Comparison of ENCODE assay signal across 11 cellular contexts in the genomic region with DNA sequence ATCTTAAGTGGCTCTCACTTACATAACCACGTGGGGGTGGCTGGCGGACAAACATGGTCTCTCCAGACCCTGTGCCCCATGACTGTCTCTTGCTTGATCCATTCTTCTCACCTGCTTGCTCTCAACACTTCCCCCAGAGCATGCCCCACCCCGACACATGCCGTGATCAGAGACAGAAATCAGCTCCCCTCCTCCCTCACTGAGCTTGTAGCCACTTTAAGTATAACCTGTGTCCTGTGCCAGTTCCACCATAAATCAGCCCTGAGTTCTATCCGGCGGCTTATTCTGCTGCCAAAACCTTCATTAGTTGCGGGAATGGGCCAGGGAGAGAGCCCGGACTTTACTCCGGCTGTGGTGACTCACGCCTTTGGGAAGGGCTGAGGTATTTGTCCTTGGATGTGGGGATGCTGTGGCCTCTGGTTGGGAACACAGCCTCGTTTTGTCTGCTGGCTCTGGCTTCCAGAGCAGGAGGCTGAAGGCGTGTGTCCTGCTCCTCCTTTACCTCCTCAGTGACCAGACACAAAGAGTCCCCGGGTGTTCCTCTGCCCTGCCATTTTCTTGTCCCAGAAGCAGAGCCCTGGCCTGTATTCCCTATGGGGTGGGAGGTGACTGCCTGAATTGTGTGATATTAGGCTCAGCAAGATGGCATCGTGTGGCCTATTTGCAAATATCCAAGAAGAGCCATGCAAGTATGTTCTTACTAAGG. TPM values are rescaled to one million over a fixed set of nuclear protein-coding genes. Genes with fewer than 3 reads are reported as not detected.
A peak's percentile ranks its signal among the peaks of the same experiment; 100 is the strongest.
DNase-seq lines count a peak whose midpoint lies in the region; ATAC-seq, FAIRE-seq and TF ChIP-seq lines count a peak whose summit lies in the region.
"Had no signal": no experiment of that assay in that cellular context is flagged by ENCODE, and none has a peak within 500 bp of the region (broad histone marks: within the 10 kb centered on the region; RNA-seq: fewer than 3 reads in every experiment).

No MANE protein-coding gene starts in this region.

- TF ChIP-seq CTCF in H9 (conservative IDR thresholded peaks at IDR 0.05) (no peak), K562 (IDR thresholded peaks at IDR 0.05 in 2 of 3, conservative IDR thresholded peaks at IDR 0.05 in 1 of 3; ENCODE audit: insufficient read depth in 2 of 3, low read depth in 1 of 3, low read length in 3 of 3) (no peak), kidney (IDR thresholded peaks at IDR 0.05; ENCODE audit: borderline replicate concordance, extremely low read depth, insufficient read depth) (no peak), testis (IDR thresholded peaks at IDR 0.05) (no peak)

- TF ChIP-seq POLR2A in K562 (conservative IDR thresholded peaks at IDR 0.05), result no peak
- TF ChIP-seq POLR2A in testis (IDR thresholded peaks at IDR 0.05), result no peak

- intact Hi-C loops in K562 (cut with micrococcal nuclease) (no loop called here), kidney (cut with DNase I) (loop anchor here (10.0 kb wide), 1 partner anchor 52 kb away; a partner anchor contains a TSS), testis (cut with DNase I; ENCODE audit: low total_unique reads) (loop anchor here (10.0 kb wide), 1 partner anchor 52 kb away; a partner anchor contains a TSS)

- no peaks in the 10 kb centered on the region for H3K23me2 ChIP-seq in H9 (ENCODE audit: insufficient read length, low read depth, low read length, poor library complexity, severe bottlenecking)

- H3K4ac ChIP-seq in H9 (ENCODE audit: low read depth, low read length), result no peak overlapping the region

- no peaks in the 10 kb centered on the region; a peak in 1 of 5 replicates for H3K9me3 Mint-ChIP-seq in H9
- H3K9me3 Mint-ChIP-seq: activated CD4-positive, alpha-beta T cell treated with anti-CD3 and anti-CD28 coated beads, Interleukin-2, amount 10 ng/mL, durations not matched to agents 24 days and 14 days had no signal

- H3K9me1 ChIP-seq in K562 (ENCODE audit: control insufficient read depth, insufficient read depth, low read length), result no peaks in the 10 kb centered on the region

- H2BK20ac ChIP-seq in H9 (ENCODE audit: low read depth, low read length, poor library complexity, severe bottlenecking), result no peak overlapping the region

- H3K4me1 ChIP-seq in H9 (ENCODE audit: insufficient read depth, low read length) (no peaks in the 10 kb centered on the region), K562 (replicated peaks in 1 of 2; ENCODE audit: control insufficient read depth in 2 of 2, insufficient read depth in 2 of 2, low read length in 2 of 2) (peaks cover 4 to 22% of the 10 kb centered on the region in 2 experiments; a peak in 3 of 5 replicates), kidney (ENCODE audit: control insufficient read depth in 1 of 2, insufficient read depth in 1 of 2, low read depth in 1 of 2, low read length in 2 of 2) (peaks cover 24 to 28% of the 10 kb centered on the region in 2 donors), testis (peaks cover 38% of the 10 kb centered on the region)
- H3K4me1 ChIP-seq in effector memory CD4-positive, alpha-beta T cell (ENCODE audit: control insufficient read depth, insufficient read depth, low read length, poor library complexity, severe bottlenecking), result no peaks in the 10 kb centered on the region

- no peak overlapping the region for H3K4me3 ChIP-seq in K562
- no peak overlapping the region for H3K4me3 ChIP-seq in kidney (ENCODE audit: low read length in 2 of 2)
- H3K4me3 ChIP-seq in testis, result no peak overlapping the region
- H3K4me3 ChIP-seq in effector memory CD4-positive, alpha-beta T cell (ENCODE audit: insufficient read depth, low read depth, low read length, poor library complexity, severe bottlenecking), result no peak overlapping the region

- H2BK15ac ChIP-seq in H9 (ENCODE audit: low read depth, low read length), result no peak overlapping the region

- H3K9me3 ChIP-seq in H9 (ENCODE audit: control insufficient read depth, low read depth, low read length) (no peaks in the 10 kb centered on the region), K562 (replicated peaks; ENCODE audit: control insufficient read depth, insufficient read depth, low read depth, low read length) (no peaks in the 10 kb centered on the region), kidney (ENCODE audit: control insufficient read depth in 1 of 2, low read length in 2 of 2) (no peaks in the 10 kb centered on the region), testis (no peaks in the 10 kb centered on the region)
- H3K9me3 ChIP-seq in effector memory CD4-positive, alpha-beta T cell (ENCODE audit: control insufficient read depth, low read length), result no peaks in the 10 kb centered on the region

- H3K27ac ChIP-seq in H9 (ENCODE audit: insufficient read length, low read depth, low read length) (no peak overlapping the region), K562 (ENCODE audit: extremely low read depth, low read depth, low read length) (no peak overlapping the region), kidney (ENCODE audit: low read depth in 2 of 2, low read length in 2 of 2) (peak overlapping the region; percentile 63 to 78), testis (peak overlapping the region; percentile 57 to 84)
- H3K27ac ChIP-seq in effector memory CD4-positive, alpha-beta T cell (ENCODE audit: insufficient read depth, low read length, poor library complexity, severe bottlenecking), result no peak overlapping the region
- H3K27ac ChIP-seq: epithelial cell of prostate had no signal

- H3K27me3 ChIP-seq in H9 (ENCODE audit: insufficient read depth, low read length), result no peaks in the 10 kb centered on the region
- no peaks in the 10 kb centered on the region for H3K27me3 ChIP-seq in K562 (ENCODE audit: control insufficient read depth in 2 of 2, insufficient read depth in 2 of 2, low read length in 2 of 2)
- no peaks in the 10 kb centered on the region for H3K27me3 ChIP-seq in testis
- H3K27me3 ChIP-seq in effector memory CD4-positive, alpha-beta T cell (replicated peaks; ENCODE audit: control insufficient read depth, insufficient read depth, low read length, poor library complexity, severe bottlenecking), result no peaks in the 10 kb centered on the region

- BruUV-seq in K562 (replicated peaks; lab: Mats Ljungman, UMichigan), result no TSS peak

- FAIRE-seq in K562 (lab: Jason Lieb, UNC), result no peak
- no peak for FAIRE-seq in kidney (lab: Jason Lieb, UNC)

- H3K79me2 ChIP-seq in H9 (ENCODE audit: insufficient read depth, low read length) (no peaks in the 10 kb centered on the region), K562 (ENCODE audit: control insufficient read depth, insufficient read depth, low read length) (no peaks in the 10 kb centered on the region)

- in situ Hi-C loops in K562 (cut with MboI), result no loop called here

- no peaks in the 10 kb centered on the region for H3K36me3 Mint-ChIP-seq in H9 (ENCODE audit: insufficient read depth in 1 of 3, low read depth in 3 of 3)

- H3T11ph ChIP-seq in H9 (ENCODE audit: low read length), result no peak overlapping the region

- H3K4me3 Mint-ChIP-seq in H9, result no peak overlapping the region
- H3K4me3 Mint-ChIP-seq: activated CD4-positive, alpha-beta T cell treated with anti-CD3 and anti-CD28 coated beads, Interleukin-2, amount 10 ng/mL, durations not matched to agents 24 days and 14 days had no signal

- H3K4me1 Mint-ChIP-seq in H9, result peaks cover 35 to 56% of the 10 kb centered on the region in 2 experiments
- H3K4me1 Mint-ChIP-seq: activated CD4-positive, alpha-beta T cell treated with anti-CD3 and anti-CD28 coated beads, Interleukin-2, amount 10 ng/mL, durations not matched to agents 24 days and 14 days had no signal

- no peak overlapping the region for H3K4me2 ChIP-seq in H9 (ENCODE audit: insufficient read depth, insufficient read length, low read length)
- no peak overlapping the region for H3K4me2 ChIP-seq in K562 (ENCODE audit: insufficient read depth, low read length)

- ATAC-seq in K562 (no peak), HG03571 (IDR thresholded peaks at IDR 0.05; ENCODE audit: unreplicated experiment) (no peak)

- H3K36me3 ChIP-seq in K562 (ENCODE audit: control insufficient read depth, insufficient read depth, low read length), result no peaks in the 10 kb centered on the region
- H3K36me3 ChIP-seq in kidney (ENCODE audit: control insufficient read depth in 1 of 2, insufficient read depth in 2 of 2, low read length in 2 of 2), result no peaks in the 10 kb centered on the region
- no peaks in the 10 kb centered on the region for H3K36me3 ChIP-seq in testis (ENCODE audit: low read depth, missing control alignments)
- H3K36me3 ChIP-seq in effector memory CD4-positive, alpha-beta T cell (ENCODE audit: control insufficient read depth, insufficient read depth, low read length), result no peaks in the 10 kb centered on the region

- H4K20me1 ChIP-seq in H9 (ENCODE audit: control insufficient read depth, insufficient read depth, insufficient read length) (no peaks in the 10 kb centered on the region), K562 (replicated peaks; ENCODE audit: control insufficient read depth, insufficient read depth, low read length) (no peaks in the 10 kb centered on the region)

- no peak overlapping the region; the same call in 1 of the 2 replicates for H3K14ac ChIP-seq in H9 (ENCODE audit: insufficient read depth, low read length)

- no CpG with 5 or more reads among the region's 14 CpGs for WGBS in H9 (ENCODE audit: extremely low coverage, insufficient read length, low lambda C conversion rate)
- 29% methylated on average over 13 of the region's 14 CpGs for WGBS in K562 (ENCODE audit: insufficient coverage, low coverage, missing lambda C conversion rate)
- WGBS in testis, 2 donors, result 22 to 33% methylated on average over 10 to 14 of the region's 14 CpGs

- H3K23ac ChIP-seq in H9 (ENCODE audit: insufficient read length, low read depth, low read length), result no peak overlapping the region

- no peak overlapping the region for H4K8ac ChIP-seq in H9 (replicated peaks; ENCODE audit: insufficient read length, low read depth, low read length)

- no peak for TF ChIP-seq EP300 in K562 (IDR thresholded peaks at IDR 0.05; ENCODE audit: low read length)

- no peak overlapping the region for H4K5ac ChIP-seq in H9 (ENCODE audit: insufficient read length, low read depth, low read length)

- no peak for TF ChIP-seq RAD21 in K562 (CRISPR knock-in tag; conservative IDR thresholded peaks at IDR 0.05 in 1 of 2, IDR thresholded peaks at IDR 0.05 in 1 of 2)

- POLR2A ChIA-PET in K562 (lab: Yijun Ruan, JAX), result interaction anchor here (0.6 to 1.2 kb wide), 2 partner anchors 9 to 60 kb away, joined by 3 to 4 read pairs; no protein-coding TSS in a partner anchor

- H2AK5ac ChIP-seq in H9 (ENCODE audit: insufficient read length, low read length), result no peak overlapping the region

- H2BK5ac ChIP-seq in H9 (ENCODE audit: insufficient read length, low read length), result no peak overlapping the region

- no peak overlapping the region for H4K91ac ChIP-seq in H9 (ENCODE audit: insufficient read length, low read depth, low read length)

- no peaks in the 10 kb centered on the region for H3K79me1 ChIP-seq in H9 (ENCODE audit: insufficient read depth, low read depth, low read length, poor library complexity, severe bottlenecking)

- no peaks in the 10 kb centered on the region for H3K27me3 Mint-ChIP-seq in H9 (ENCODE audit: low read depth)

- no peak overlapping the region for H2AFZ ChIP-seq in H9 (ENCODE audit: low read length)
- 0 out of 2 replicates have a peak overlapping the region, but pooled peaks have one; percentile 19 for H2AFZ ChIP-seq in K562 (ENCODE audit: low read depth, low read length)

- DNase-seq in H9 (no peak), K562 (ENCODE audit: extremely low read depth in 1 of 4, low spot score in 3 of 4) (no peak), kidney (peak; percentile 85), testis (peak; percentile 87), epidermal melanocyte (ENCODE audit: insufficient read length, low spot score) (no peak), amniotic stem cell (lab: John Stamatoyannopoulos, UW) (no peak)
- no peak for DNase-seq in effector memory CD4-positive, alpha-beta T cell
- DNase-seq: activated CD4-positive, alpha-beta T cell treated with anti-CD3 and anti-CD28 coated beads, Interleukin-2, amount 10 ng/mL, durations not matched to agents 24 days and 14 days; stimulated activated CD4-positive, alpha-beta T cell treated with anti-CD3 and anti-CD28 coated beads, Interleukin-1b, Interleukin-23, amount 100 ng/mL, for 48 hours had no signal

- no peak overlapping the region for H2BK12ac ChIP-seq in H9 (ENCODE audit: insufficient read length, low read depth, low read length)

- no peak overlapping the region for H2BK120ac ChIP-seq in H9 (ENCODE audit: low read depth, low read length, poor library complexity, severe bottlenecking)

- CTCF ChIA-PET in K562 (lab: Yijun Ruan, JAX; ENCODE audit: low intra/inter-chr PET ratio), result no interaction called here

- H3K18ac ChIP-seq in H9 (ENCODE audit: insufficient read length, low read depth, low read length), result no peak overlapping the region

- H3K9ac ChIP-seq in H9 (ENCODE audit: extremely low read depth, insufficient read length, low read length), result no peak overlapping the region
- H3K9ac ChIP-seq in K562 (ENCODE audit: insufficient read depth in 1 of 2, low read depth in 2 of 2, low read length in 2 of 2), result no peak overlapping the region; a peak in 1 of 4 replicates
- peak overlapping the region in 1 of 2 donors; percentile 55 for H3K9ac ChIP-seq in kidney (ENCODE audit: low read length in 2 of 2)

- H3K27ac Mint-ChIP-seq in H9, result peak overlapping the region; percentile 23 to 41 (median 29); a peak in 6 of 7 replicates
- H3K27ac Mint-ChIP-seq: activated CD4-positive, alpha-beta T cell treated with anti-CD3 and anti-CD28 coated beads, Interleukin-2, amount 10 ng/mL, durations not matched to agents 24 days and 14 days had no signal

- no peak overlapping the region for H3K56ac ChIP-seq in H9 (ENCODE audit: insufficient read length, low read depth, low read length)

RNA-seq across cellular contexts. Expression of a gene that starts 21.1 kb away (rescaled TPM):
- total RNA-seq in H9 (2021) (54.3 and 56.1 TPM in 2 replicates), K562 (2014; rRNA removed) (16.6 and 17.8 TPM in 2 replicates), K562 (2014; rRNA removed; fragmentation: Illumina TruSeq; extraction: Trizol) (28.1 and 30.5 TPM in 2 replicates), K562 (2015; rRNA removed; fragmentation: Illumina TruSeq; extraction: Trizol) (26.8 and 27.7 TPM in 2 replicates), K562 (2021) (26.1 and 28.3 TPM in 2 replicates), kidney (37.6 TPM), testis (10 to 100 TPM; 24.3 to 31.7 TPM)
- total RNA-seq in K562 (2011; cell fraction: chromatin; rRNA removed; ENCODE audit: low replicate concordance), result 24.0 and 50.0 TPM in 2 replicates
- 13.9 and 14.3 TPM in 2 replicates for total RNA-seq in K562 (2011; cell fraction: nucleolus; rRNA removed)
- 27.6 and 36.9 TPM in 2 replicates for total RNA-seq in K562 (2011; cell fraction: nucleoplasm; rRNA removed)
- polyA plus RNA-seq in K562 (2011; rRNA removed) (23.6 and 28.4 TPM in 2 replicates), K562 (2014; fragmentation: Illumina TruSeq; extraction: Trizol) (26.1 and 28.9 TPM in 2 replicates), K562 (2014; fragmentation: Nextera tagmentation; extraction: Ambion mirVana) (1 to 10 TPM; 9.0 to 9.9 TPM), K562 (2014; rRNA removed) (17.5 and 19.4 TPM in 2 replicates), kidney (ENCODE audit: insufficient read depth, low read depth, low replicate concordance) (15.8 TPM), testis (ENCODE audit: insufficient read depth, low read depth, low replicate concordance) (24.7 TPM)
- 13.4 and 17.8 TPM in 2 replicates for polyA plus RNA-seq in K562 (2011; cell fraction: cytosol; rRNA removed)
- polyA plus RNA-seq in K562 (2011; cell fraction: nucleus; rRNA removed), result 10.6 and 11.2 TPM in 2 replicates
- 12.6 and 15.6 TPM in 2 replicates for polyA plus RNA-seq in K562 (2012)
- 32.0 and 35.6 TPM in 2 replicates for polyA minus RNA-seq in K562 (2011; rRNA and poly(A)+ RNA removed)
- polyA minus RNA-seq in K562 (2011; cell fraction: cytosol; rRNA and poly(A)+ RNA removed), result 15.3 and 15.5 TPM in 2 replicates
- 8.6 and 9.3 TPM in 2 replicates for polyA minus RNA-seq in K562 (2011; cell fraction: nucleus; rRNA and poly(A)+ RNA removed)

RNA-seq across cellular contexts. Expression of a gene that starts 32.8 kb away (rescaled TPM):
- total RNA-seq in H9 (2021) (143 and 154 TPM in 2 replicates), K562 (2014; rRNA removed) (86.0 and 109 TPM in 2 replicates), K562 (2014; rRNA removed; fragmentation: Illumina TruSeq; extraction: Trizol) (108 and 126 TPM in 2 replicates), K562 (2015; rRNA removed; fragmentation: Illumina TruSeq; extraction: Trizol) (116 and 127 TPM in 2 replicates), K562 (2021) (120 and 134 TPM in 2 replicates), kidney (91.9 TPM), testis (100 to 1,000 TPM; 115 to 160 TPM)
- 92.6 and 423 TPM in 2 replicates for total RNA-seq in K562 (2011; cell fraction: chromatin; rRNA removed; ENCODE audit: low replicate concordance)
- total RNA-seq in K562 (2011; cell fraction: nucleolus; rRNA removed), result 72.9 and 85.9 TPM in 2 replicates
- 129 and 178 TPM in 2 replicates for total RNA-seq in K562 (2011; cell fraction: nucleoplasm; rRNA removed)
- polyA plus RNA-seq in K562 (2011; rRNA removed) (171 and 189 TPM in 2 replicates), K562 (2014; fragmentation: Illumina TruSeq; extraction: Trizol) (176 and 206 TPM in 2 replicates), K562 (2014; fragmentation: Nextera tagmentation; extraction: Ambion mirVana) (10 to 100 TPM; 80.8 to 97.7 TPM), K562 (2014; rRNA removed) (207 and 284 TPM in 2 replicates), kidney (ENCODE audit: insufficient read depth, low read depth, low replicate concordance) (74.3 TPM), testis (ENCODE audit: insufficient read depth, low read depth, low replicate concordance) (37.4 TPM)
- 61.7 and 71.2 TPM in 2 replicates for polyA plus RNA-seq in K562 (2011; cell fraction: cytosol; rRNA removed)
- polyA plus RNA-seq in K562 (2011; cell fraction: nucleus; rRNA removed), result 529 and 662 TPM in 2 replicates
- 127 TPM in 2 replicates for polyA plus RNA-seq in K562 (2012)
- polyA minus RNA-seq in K562 (2011; rRNA and poly(A)+ RNA removed), result 41.1 and 55.4 TPM in 2 replicates
- polyA minus RNA-seq in K562 (2011; cell fraction: cytosol; rRNA and poly(A)+ RNA removed), result 18.6 and 19.8 TPM in 2 replicates
- 160 and 256 TPM in 2 replicates for polyA minus RNA-seq in K562 (2011; cell fraction: nucleus; rRNA and poly(A)+ RNA removed)

RNA-seq across cellular contexts. Expression of a gene that starts 52.0 kb away (rescaled TPM):
- 0.31 and 0.59 TPM in 2 replicates for total RNA-seq in H9 (2021)
- 2.3 and 7.3 TPM in 2 replicates for total RNA-seq in K562 (2011; cell fraction: chromatin; rRNA removed; ENCODE audit: low replicate concordance)
- 3.3 and 3.7 TPM in 2 replicates for total RNA-seq in K562 (2011; cell fraction: nucleolus; rRNA removed)
- 2.0 and 2.1 TPM in 2 replicates for total RNA-seq in K562 (2011; cell fraction: nucleoplasm; rRNA removed)
- not detected in 2 replicates for total RNA-seq in K562 (2014; rRNA removed)
- total RNA-seq in K562 (2014; rRNA removed; fragmentation: Illumina TruSeq; extraction: Trizol), result not detected in 2 replicates
- total RNA-seq in K562 (2015; rRNA removed; fragmentation: Illumina TruSeq; extraction: Trizol), result not detected in 2 replicates
- total RNA-seq in K562 (2021), result 0.34 and 1.6 TPM in 2 replicates
- 0.78 and 0.93 TPM in 2 replicates for polyA plus RNA-seq in K562 (2011; rRNA removed)
- polyA plus RNA-seq in K562 (2011; cell fraction: cytosol; rRNA removed), result 0.27 and 0.51 TPM in 2 replicates
- polyA plus RNA-seq in K562 (2011; cell fraction: nucleus; rRNA removed), result 2.6 and 6.0 TPM in 2 replicates
- 0.31 and 0.44 TPM in 2 replicates for polyA plus RNA-seq in K562 (2012)
- polyA plus RNA-seq in K562 (2014; fragmentation: Illumina TruSeq; extraction: Trizol), result not detected in 2 replicates
- under 1 TPM in 1 of 2 experiments, not detected in 1; 0.03 TPM for polyA plus RNA-seq in K562 (2014; fragmentation: Nextera tagmentation; extraction: Ambion mirVana)
- 0.07 TPM in 1 of 2 replicates, not detected in the other for polyA plus RNA-seq in K562 (2014; rRNA removed)
- polyA minus RNA-seq in K562 (2011; rRNA and poly(A)+ RNA removed), result 0.35 and 0.45 TPM in 2 replicates
- polyA minus RNA-seq in K562 (2011; cell fraction: cytosol; rRNA and poly(A)+ RNA removed), result 1.4 and 2.1 TPM in 2 replicates
- polyA minus RNA-seq in K562 (2011; cell fraction: nucleus; rRNA and poly(A)+ RNA removed), result 1.4 and 2.3 TPM in 2 replicates
- total RNA-seq in kidney, result 156 TPM
- polyA plus RNA-seq in kidney (ENCODE audit: insufficient read depth, low read depth, low replicate concordance), result 9.3 TPM
- 10 to 100 TPM in 1 of 2 donors, 1 to 10 TPM in 1; 10.0 to 12.1 TPM for total RNA-seq in testis
- 15.4 TPM for polyA plus RNA-seq in testis (ENCODE audit: insufficient read depth, low read depth, low replicate concordance)
- total RNA-seq: activated CD4-positive, alpha-beta T cell treated with anti-CD3 and anti-CD28 coated beads, Interleukin-2, amount 10 ng/mL, durations not matched to agents 24 days and 14 days had no signal

Comparison
In these comparisons a context has a peak if more than half of its experiments do, and no peak if none do; other contexts are left out.
1. DNase-seq: peak in kidney (single experiment) and testis (single experiment); none in H9 (single experiment), K562 (0 of 4), effector memory CD4-positive, alpha-beta T cell (0 of 3), epidermal melanocyte (single experiment) and amniotic stem cell (single experiment).
2. H3K27ac ChIP-seq: peak in kidney (2 of 2) and testis (2 of 2); none in H9 (single experiment), K562 (single experiment) and effector memory CD4-positive, alpha-beta T cell (single experiment).
3. RNA of a gene that starts 52.0 kb away (total RNA-seq): 156 TPM in kidney (single experiment); 10.0 to 12.1 TPM in testis, 0.31 to 0.59 TPM in H9 and 0.34 to 7.3 TPM in K562; every median in the first group is over 10 times any median in the second.